1 cellular context compared by ENCODE assay signal in genomic region chr16:50467943-50468748, GRCh38.
TF ChIP-seq lines count a peak whose summit lies in the region.

No MANE protein-coding gene starts in this region.

TF ChIP-seq in HepG2, 621 proteins besides CTCF, POLR2A, EP300 and RAD21 (continued from another document and continues in another):
- TF ChIP-seq POGZ (CRISPR knock-in tag; IDR thresholded peaks at IDR 0.05) (peak; percentile 66), ZNF292 (CRISPR knock-in tag; IDR thresholded peaks at IDR 0.05; ENCODE audit: borderline replicate concordance, low read depth) (peak; percentile 97), CBX5 (CRISPR knock-in tag; IDR thresholded peaks at IDR 0.05; ENCODE audit: borderline replicate concordance) (no peak), ZNF644 (CRISPR knock-in tag; IDR thresholded peaks at IDR 0.05; ENCODE audit: low read depth) (no peak), ZNF691 (CRISPR knock-in tag; IDR thresholded peaks at IDR 0.05; ENCODE audit: borderline replicate concordance, low read depth) (peak; percentile 88), MBD4 (IDR thresholded peaks at IDR 0.05; ENCODE audit: borderline replicate concordance, low read length) (no peak), TRAFD1 (CRISPR knock-in tag; IDR thresholded peaks at IDR 0.05; ENCODE audit: borderline replicate concordance) (no peak), ZBTB34 (CRISPR knock-in tag; IDR thresholded peaks at IDR 0.05) (peak; percentile 58; the same call in 1 of the 2 replicates), HHEX (CRISPR knock-in tag; IDR thresholded peaks at IDR 0.05) (peak; percentile 77), MNT (IDR thresholded peaks at IDR 0.05) (no peak), MED8 (CRISPR knock-in tag; IDR thresholded peaks at IDR 0.05; ENCODE audit: insufficient replicate concordance) (peak; percentile 50), ZNF510 (CRISPR knock-in tag; IDR thresholded peaks at IDR 0.05; ENCODE audit: low read depth) (no peak), DZIP1 (CRISPR knock-in tag; IDR thresholded peaks at IDR 0.05) (no peak), MAFK (conservative IDR thresholded peaks at IDR 0.05 in 1 of 2, IDR thresholded peaks at IDR 0.05 in 1 of 2; ENCODE audit: low read length in 2 of 2) (no peak), DDIT3 (CRISPR knock-in tag; IDR thresholded peaks at IDR 0.05) (no peak), ZNF432 (CRISPR knock-in tag; IDR thresholded peaks at IDR 0.05; ENCODE audit: borderline replicate concordance) (no peak; the same call in 1 of the 2 replicates), KMT2B (CRISPR knock-in tag; IDR thresholded peaks at IDR 0.05) (no peak), ATM (IDR thresholded peaks at IDR 0.05; ENCODE audit: borderline replicate concordance) (no peak), U2AF2 (IDR thresholded peaks at IDR 0.05; ENCODE audit: low read depth, low read length) (no peak), ZBTB8A (CRISPR knock-in tag; IDR thresholded peaks at IDR 0.05; ENCODE audit: borderline replicate concordance, low read depth) (no peak), SP140L (CRISPR knock-in tag; IDR thresholded peaks at IDR 0.05; ENCODE audit: borderline replicate concordance) (no peak), HNRNPH1 (optimal IDR thresholded peaks at IDR 0.05; ENCODE audit: low read depth, low read length) (peak; percentile 31), ZNF281 (CRISPR knock-in tag; IDR thresholded peaks at IDR 0.05; ENCODE audit: borderline replicate concordance) (peak; percentile 97), ZNF18 (CRISPR knock-in tag; IDR thresholded peaks at IDR 0.05; ENCODE audit: insufficient replicate concordance) (peak; percentile 67), ETV6 (CRISPR knock-in tag; conservative IDR thresholded peaks at IDR 0.05) (0 out of 2 replicates have a peak, but pooled peaks have one; percentile 21), ADNP (CRISPR knock-in tag; IDR thresholded peaks at IDR 0.05) (no peak; the same call in 1 of the 2 replicates), ZNF703 (CRISPR knock-in tag; IDR thresholded peaks at IDR 0.05; ENCODE audit: borderline replicate concordance) (peak; percentile 56; the same call in 1 of the 2 replicates), ZNF224 (CRISPR knock-in tag; IDR thresholded peaks at IDR 0.05) (peak; percentile 67; the same call in 1 of the 2 replicates), ZBTB7A (CRISPR knock-in tag; IDR thresholded peaks at IDR 0.05) (peak; percentile 53; the same call in 1 of the 2 replicates), SP5 (CRISPR knock-in tag; IDR thresholded peaks at IDR 0.05; ENCODE audit: borderline replicate concordance, low read depth) (peak; percentile 83; the same call in 1 of the 2 replicates), ZHX1 (CRISPR knock-in tag; IDR thresholded peaks at IDR 0.05; ENCODE audit: low read depth) (no peak), MXI1 (IDR thresholded peaks at IDR 0.05; ENCODE audit: borderline replicate concordance, low read depth, low read length) (peak; percentile 52; the same call in 1 of the 3 replicates), ZBTB14 (CRISPR knock-in tag; IDR thresholded peaks at IDR 0.05) (no peak), THYN1 (CRISPR knock-in tag; IDR thresholded peaks at IDR 0.05; ENCODE audit: borderline replicate concordance, low read depth) (no peak), POLR2AphosphoS5 (IDR thresholded peaks at IDR 0.05; ENCODE audit: low read depth, low read length) (peak; percentile 48; the same call in 1 of the 2 replicates), MLX (CRISPR knock-in tag; IDR thresholded peaks at IDR 0.05) (0 out of 2 replicates have a peak, but pooled peaks have one; percentile 9)
